ENCODE assay signal across 29 cellular contexts in the genomic region with DNA sequence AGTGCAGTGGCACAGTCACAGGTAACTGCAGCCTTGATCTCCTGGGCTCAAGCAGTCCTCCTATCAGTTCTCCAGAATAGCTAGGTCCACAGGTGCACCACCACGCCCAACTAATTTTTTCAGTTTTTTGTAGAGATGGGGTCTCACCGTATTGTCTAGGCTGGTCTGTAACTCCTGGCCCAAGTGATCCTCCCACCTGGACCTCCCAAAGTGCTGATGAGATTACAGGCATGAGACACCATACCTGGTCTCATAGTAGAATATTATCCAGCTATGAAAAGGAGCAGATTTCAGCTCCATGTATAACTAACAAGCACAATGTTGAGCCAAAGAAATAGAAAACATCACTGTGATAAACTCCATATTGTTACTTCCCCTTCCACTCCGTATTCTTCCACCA.
"Had no signal": no experiment of that assay in that cellular context is flagged by ENCODE, and none has a peak within 500 bp of the region (broad histone marks: within the 10 kb centered on the region; RNA-seq: fewer than 3 reads in every experiment).

No MANE protein-coding gene starts in this region.

- H3K9me3 ChIP-seq: suprapubic skin, testis, thoracic aorta, thyroid gland, tibial artery, transverse colon, upper lobe of right lung, uterus, vagina had no signal

- H3K27ac ChIP-seq: stomach, suprapubic skin, testis, thoracic aorta, thyroid gland, tibial artery, tibial nerve, transverse colon, upper lobe of left lung, upper lobe of right lung, uterus, vagina had no signal

- H3K4me1 ChIP-seq: stomach, suprapubic skin, testis, thyroid gland, tibial artery, tibial nerve, transverse colon, upper lobe of left lung, upper lobe of right lung, uterus, vagina had no signal

- H3K27me3 Mint-ChIP-seq: stimulated activated memory B cell treated with anti-CD40 and anti-IgM and Interleukin-4, amounts not matched to agents 10 μg/mL and 1 μg/mL and 100 μg/mL, for 72 hours; stimulated activated naive B cell treated with anti-CD40 and anti-IgM and Interleukin-4, amounts not matched to agents 10 μg/mL and 1 μg/mL and 100 μg/mL, for 72 hours; stimulated activated naive CD8-positive, alpha-beta T cell treated with anti-CD3 and anti-CD28 coated beads, Interleukin-15, amount 100 ng/mL, for 72 hours; stimulated activated naive CD8-positive, alpha-beta T cell treated with anti-CD3 and anti-CD28 coated beads, Interleukin-15, Interleukin-2, amounts not matched to agents 100 ng/mL and 50 ng/mL, for 24 hours; type B pancreatic cell had no signal

- H3K4me3 ChIP-seq: stomach, suprapubic skin, testis, thoracic aorta, thyroid gland, tibial artery, tibial nerve, transverse colon, upper lobe of left lung, upper lobe of right lung, uterus, vagina had no signal

- H3K36me3 ChIP-seq: uterus had no signal

- H3K4me3 Mint-ChIP-seq: stimulated activated effector memory CD8-positive, alpha-beta T cell treated with anti-CD3 and anti-CD28 coated beads, Interleukin-12 subunit alpha, Interleukin-12 subunit beta, amount 100 ng/mL, for 72 hours; stimulated activated memory B cell treated with anti-CD40 and anti-IgM and Interleukin-4, amounts not matched to agents 10 μg/mL and 1 μg/mL and 100 μg/mL, for 72 hours; stimulated activated naive B cell treated with anti-CD40 and anti-IgM and Interleukin-4, amounts not matched to agents 10 μg/mL and 1 μg/mL and 100 μg/mL, for 72 hours; stimulated activated naive CD8-positive, alpha-beta T cell treated with anti-CD3 and anti-CD28 coated beads, Interleukin-15, amount 100 ng/mL, for 72 hours; stimulated activated naive CD8-positive, alpha-beta T cell treated with anti-CD3 and anti-CD28 coated beads, Interleukin-15, Interleukin-2, amounts not matched to agents 100 ng/mL and 50 ng/mL, for 24 hours; type B pancreatic cell had no signal

- ATAC-seq: stimulated activated effector memory CD8-positive, alpha-beta T cell treated with anti-CD3 and anti-CD28 coated beads, Interleukin-12 subunit alpha, Interleukin-12 subunit beta, amount 100 ng/mL, for 72 hours; stimulated activated memory B cell treated with anti-CD40 and anti-IgM and Interleukin-4, amounts not matched to agents 10 μg/mL and 1 μg/mL and 100 μg/mL, for 72 hours; stimulated activated naive B cell treated with anti-CD40 and anti-IgM and Interleukin-4, amounts not matched to agents 10 μg/mL and 1 μg/mL and 100 μg/mL, for 72 hours; stimulated activated naive CD8-positive, alpha-beta T cell treated with anti-CD3 and anti-CD28 coated beads, Interleukin-15, amount 100 ng/mL, for 72 hours; stimulated activated naive CD8-positive, alpha-beta T cell treated with anti-CD3 and anti-CD28 coated beads, Interleukin-15, Interleukin-2, amounts not matched to agents 100 U/mL and 50 U/mL, for 24 hours; upper lobe of right lung had no signal

- FAIRE-seq: urothelium cell line had no signal

- H3K27ac Mint-ChIP-seq: stimulated activated effector memory CD8-positive, alpha-beta T cell treated with anti-CD3 and anti-CD28 coated beads, Interleukin-12 subunit alpha, Interleukin-12 subunit beta, amount 100 ng/mL, for 72 hours; stimulated activated memory B cell treated with anti-CD40 and anti-IgM and Interleukin-4, amounts not matched to agents 10 μg/mL and 1 μg/mL and 100 μg/mL, for 72 hours; stimulated activated naive B cell treated with anti-CD40 and anti-IgM and Interleukin-4, amounts not matched to agents 10 μg/mL and 1 μg/mL and 100 μg/mL, for 72 hours; stimulated activated naive CD8-positive, alpha-beta T cell treated with anti-CD3 and anti-CD28 coated beads, Interleukin-15, Interleukin-2, amounts not matched to agents 100 ng/mL and 50 ng/mL, for 24 hours; type B pancreatic cell had no signal

- H3K27me3 ChIP-seq: stomach, suprapubic skin, testis, thyroid gland, tibial artery, tibial nerve, transverse colon, upper lobe of left lung, upper lobe of right lung, uterus, vagina had no signal

- H3K4me1 Mint-ChIP-seq: stimulated activated effector memory CD8-positive, alpha-beta T cell treated with anti-CD3 and anti-CD28 coated beads, Interleukin-12 subunit alpha, Interleukin-12 subunit beta, amount 100 ng/mL, for 72 hours; stimulated activated naive CD8-positive, alpha-beta T cell treated with anti-CD3 and anti-CD28 coated beads, Interleukin-15, amount 100 ng/mL, for 72 hours had no signal

- DNase-seq: stimulated activated CD4-positive, alpha-beta T cell treated with anti-CD3 and anti-CD28 coated beads, Interleukin-2, amount 100 ng/mL, for 48 hours; stimulated activated CD4-positive, alpha-beta T cell treated with anti-CD3 and anti-CD28 coated beads, Interleukin-4, amount 100 ng/mL, for 1 hour; stimulated activated CD4-positive, alpha-beta T cell treated with anti-CD3 and anti-CD28 coated beads, Interleukin-4, amount 100 ng/mL, for 24 hours; stimulated activated CD4-positive, alpha-beta T cell treated with anti-CD3 and anti-CD28 coated beads, Interleukin-4, amount 100 ng/mL, for 4 hours; stimulated activated CD8-positive, alpha-beta memory T cell treated with anti-CD3 and anti-CD28 coated beads, Interleukin-4, amount 100 ng/mL, for 48 hours; stimulated activated naive B cell treated with anti-CD40 and anti-IgM and Interleukin-4, amounts not matched to agents 10 μg/mL and 1 μg/mL and 100 μg/mL, for 72 hours; stimulated activated naive CD4-positive, alpha-beta T cell; stimulated activated naive CD4-positive, alpha-beta T cell treated with Interleukin-2 at 50 U/mL for 16 hours; stimulated activated naive CD8-positive, alpha-beta T cell treated with anti-CD3 and anti-CD28 coated beads, Interleukin-15, amount 100 ng/mL, for 72 hours; stimulated activated naive CD8-positive, alpha-beta T cell treated with anti-CD3 and anti-CD28 coated beads, Interleukin-15, Interleukin-2, amounts not matched to agents 100 U/mL and 50 U/mL, for 24 hours; stomach; substantia nigra; testis; thyroid gland; tibial artery; transverse colon; trophoblast cell; upper lobe of left lung; upper lobe of right lung; uterus had no signal
